In the genomic region with DNA sequence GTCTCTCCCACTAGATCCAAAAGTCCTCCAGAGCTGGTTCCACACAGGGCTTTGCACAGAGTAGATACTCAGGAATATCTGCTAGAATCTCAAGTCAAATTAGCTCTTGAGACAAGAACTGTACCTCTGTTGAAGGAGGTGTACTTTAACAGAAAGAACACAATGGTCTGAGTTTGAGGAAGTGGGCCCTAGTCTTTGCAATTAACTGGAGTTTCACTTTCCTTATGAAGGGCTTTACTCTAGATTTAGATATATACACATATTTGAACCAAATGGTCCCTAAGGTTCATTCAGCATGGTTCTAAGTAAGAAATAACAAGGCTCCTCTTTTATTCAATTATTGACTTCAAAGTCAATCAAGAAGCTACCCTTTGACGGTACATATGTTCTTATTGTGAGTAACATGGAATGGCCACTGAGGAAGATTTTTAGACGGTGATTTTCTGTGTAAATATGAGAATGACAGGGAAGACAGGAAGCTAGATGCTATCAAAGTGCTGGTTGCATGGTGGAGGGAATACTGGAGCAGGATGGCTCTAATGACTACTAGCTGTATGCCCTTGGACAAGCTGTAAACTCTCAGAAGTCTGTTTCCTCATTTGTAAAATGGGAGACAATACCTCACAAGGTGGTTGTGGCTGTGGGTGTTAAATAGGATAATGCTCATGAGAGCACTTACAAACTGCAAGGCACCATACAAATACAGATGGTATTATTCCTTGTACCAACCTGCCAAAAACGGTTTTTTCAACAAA, we compare ENCODE assay signal across 9 cellular contexts.
DNase-seq lines count a peak whose midpoint lies in the region; ATAC-seq and TF ChIP-seq lines count a peak whose summit lies in the region.
"Had no signal": no experiment of that assay in that cellular context is flagged by ENCODE, and none has a peak within 500 bp of the region (broad histone marks: within the 10 kb centered on the region; RNA-seq: fewer than 3 reads in every experiment).

No MANE protein-coding gene starts in this region.

- peak overlapping the region; percentile 66 to 95 (median 88) for H3K27ac Mint-ChIP-seq in CD4-positive, alpha-beta memory T cell
- peak overlapping the region; percentile 89 for H3K27ac Mint-ChIP-seq in activated T-helper 2 cell treated with anti-CD3 and anti-CD28 coated beads, Interferon-gamma antibody, Interleukin-2, Interleukin-4, amounts not matched to agents 10 μg/mL and 5 μg/mL and 100 μg/mL, durations not matched to agents 14 hours and 24 hours and 36 hours
- peak overlapping the region; percentile 54 to 91 for H3K27ac Mint-ChIP-seq in stimulated activated naive CD8-positive, alpha-beta T cell treated with anti-CD3 and anti-CD28 coated beads, Interleukin-15, amount 100 ng/mL, for 72 hours

- peak in 4 of 5 donors; percentile 21 to 39 (median 32) for DNase-seq in CD4-positive, alpha-beta memory T cell
- no peak for DNase-seq in activated T-helper 2 cell treated with anti-CD3 and anti-CD28 coated beads, Interferon-gamma antibody, Interleukin-2, Interleukin-4, amounts not matched to agents 10 μg/mL and 5 μg/mL and 100 μg/mL, durations not matched to agents 14 hours and 24 hours and 36 hours (ENCODE audit: low spot score)
- no peak for DNase-seq in stimulated activated naive CD8-positive, alpha-beta T cell treated with anti-CD3 and anti-CD28 coated beads, Interleukin-15, amount 100 ng/mL, for 72 hours
- DNase-seq in omental fat pad (ENCODE audit: low spot score) = no peak
- DNase-seq in SW480 (ENCODE audit: low spot score) = no peak
- no peak for DNase-seq in NCI-H128 (lab: John Stamatoyannopoulos, UW; ENCODE audit: unreplicated experiment)
- DNase-seq: pancreas had no signal

- ATAC-seq in GM19397 (IDR thresholded peaks at IDR 0.05; ENCODE audit: unreplicated experiment) (peak; percentile 85), HG03439 (IDR thresholded peaks at IDR 0.05; ENCODE audit: unreplicated experiment) (peak; percentile 86), omental fat pad (ENCODE audit: low FRiP score) (no peak)
- ATAC-seq in stimulated activated naive CD8-positive, alpha-beta T cell treated with anti-CD3 and anti-CD28 coated beads, Interleukin-15, amount 100 ng/mL, for 72 hours = peak; percentile 87

- H3K27me3 Mint-ChIP-seq in CD4-positive, alpha-beta memory T cell = no peaks in the 10 kb centered on the region
- H3K27me3 Mint-ChIP-seq in activated T-helper 2 cell treated with anti-CD3 and anti-CD28 coated beads, Interferon-gamma antibody, Interleukin-2, Interleukin-4, amounts not matched to agents 10 μg/mL and 5 μg/mL and 100 μg/mL, durations not matched to agents 14 hours and 24 hours and 36 hours (ENCODE audit: low read depth) = no peaks in the 10 kb centered on the region
- no peaks in the 10 kb centered on the region for H3K27me3 Mint-ChIP-seq in stimulated activated naive CD8-positive, alpha-beta T cell treated with anti-CD3 and anti-CD28 coated beads, Interleukin-15, amount 100 ng/mL, for 72 hours

- CTCF ChIA-PET in CD4-positive, alpha-beta memory T cell (lab: Charles Lee; ENCODE audit: partially characterized antibody) = interaction anchor here (0.7 to 3.0 kb wide), 17 partner anchors 9 to 122 kb away, joined by 3 to 33 read pairs (median 4); partner anchors contain the start of gene SERTAD2

- H3K27ac ChIP-seq in CD4-positive, alpha-beta memory T cell (ENCODE audit: low read depth, low read length) = peak overlapping the region; percentile 34
- H3K27ac ChIP-seq: pancreas had no signal

- H3K9me3 Mint-ChIP-seq in CD4-positive, alpha-beta memory T cell = no peaks in the 10 kb centered on the region
- no peaks in the 10 kb centered on the region for H3K9me3 Mint-ChIP-seq in activated T-helper 2 cell treated with anti-CD3 and anti-CD28 coated beads, Interferon-gamma antibody, Interleukin-2, Interleukin-4, amounts not matched to agents 10 μg/mL and 5 μg/mL and 100 μg/mL, durations not matched to agents 14 hours and 24 hours and 36 hours
- no peaks in the 10 kb centered on the region for H3K9me3 Mint-ChIP-seq in stimulated activated naive CD8-positive, alpha-beta T cell treated with anti-CD3 and anti-CD28 coated beads, Interleukin-15, amount 100 ng/mL, for 72 hours

- peak overlapping the region; percentile 39 to 54 for H3K4me3 ChIP-seq in CD4-positive, alpha-beta memory T cell (ENCODE audit: low read length in 2 of 2)
- H3K4me3 ChIP-seq: pancreas had no signal

- no peaks in the 10 kb centered on the region for H3K27me3 ChIP-seq in CD4-positive, alpha-beta memory T cell (ENCODE audit: insufficient read depth, low read length)
- H3K27me3 ChIP-seq: pancreas had no signal

- peaks cover 42% of the 10 kb centered on the region for H3K4me1 ChIP-seq in CD4-positive, alpha-beta memory T cell (ENCODE audit: insufficient read depth, low read length)

- peak overlapping the region; percentile 56 to 87 (median 77) for H3K4me3 Mint-ChIP-seq in CD4-positive, alpha-beta memory T cell
- peak overlapping the region; percentile 46 for H3K4me3 Mint-ChIP-seq in activated T-helper 2 cell treated with anti-CD3 and anti-CD28 coated beads, Interferon-gamma antibody, Interleukin-2, Interleukin-4, amounts not matched to agents 10 μg/mL and 5 μg/mL and 100 μg/mL, durations not matched to agents 14 hours and 24 hours and 36 hours (ENCODE audit: low read depth)
- H3K4me3 Mint-ChIP-seq in stimulated activated naive CD8-positive, alpha-beta T cell treated with anti-CD3 and anti-CD28 coated beads, Interleukin-15, amount 100 ng/mL, for 72 hours = peak overlapping the region; percentile 44 to 72

- intact Hi-C loops in CD4-positive, alpha-beta memory T cell (cut with micrococcal nuclease) = no loop called here
- intact Hi-C loops in activated T-helper 2 cell treated with anti-CD3 and anti-CD28 coated beads, Interferon-gamma antibody, Interleukin-2, Interleukin-4, amounts not matched to agents 10 μg/mL and 5 μg/mL and 100 μg/mL, durations not matched to agents 14 hours and 24 hours and 36 hours (cut with micrococcal nuclease) = loop anchor here (1.0 kb wide), 2 partner anchors 10 to 29 kb away; no protein-coding TSS in a partner anchor

- H3K9me3 ChIP-seq in CD4-positive, alpha-beta memory T cell (ENCODE audit: control insufficient read depth in 1 of 2, low read length in 2 of 2) = no peaks in the 10 kb centered on the region
- H3K9me3 ChIP-seq: pancreas had no signal

- TF ChIP-seq CTCF in omental fat pad (IDR thresholded peaks at IDR 0.05) = no peak

- H3K36me3 Mint-ChIP-seq in CD4-positive, alpha-beta memory T cell = peaks cover 0 to 11% of the 10 kb centered on the region in 2 donors
- H3K36me3 Mint-ChIP-seq in activated T-helper 2 cell treated with anti-CD3 and anti-CD28 coated beads, Interferon-gamma antibody, Interleukin-2, Interleukin-4, amounts not matched to agents 10 μg/mL and 5 μg/mL and 100 μg/mL, durations not matched to agents 14 hours and 24 hours and 36 hours (ENCODE audit: low read depth) = peaks cover 23% of the 10 kb centered on the region

- H3K4me1 Mint-ChIP-seq in CD4-positive, alpha-beta memory T cell = peaks cover 31 to 53% (median 40%) of the 10 kb centered on the region in 4 donors
- peaks cover 61% of the 10 kb centered on the region for H3K4me1 Mint-ChIP-seq in activated T-helper 2 cell treated with anti-CD3 and anti-CD28 coated beads, Interferon-gamma antibody, Interleukin-2, Interleukin-4, amounts not matched to agents 10 μg/mL and 5 μg/mL and 100 μg/mL, durations not matched to agents 14 hours and 24 hours and 36 hours (ENCODE audit: low read depth)
- peaks cover 55% of the 10 kb centered on the region for H3K4me1 Mint-ChIP-seq in stimulated activated naive CD8-positive, alpha-beta T cell treated with anti-CD3 and anti-CD28 coated beads, Interleukin-15, amount 100 ng/mL, for 72 hours

- no peaks in the 10 kb centered on the region for H3K36me3 ChIP-seq in CD4-positive, alpha-beta memory T cell (ENCODE audit: insufficient read depth, low read length)
- H3K36me3 ChIP-seq: pancreas had no signal

- POLR2A ChIA-PET in CD4-positive, alpha-beta memory T cell (lab: Charles Lee; ENCODE audit: partially characterized antibody) = interaction anchor here (0.7 to 11.1 kb wide), 19 partner anchors 11 to 402 kb away, joined by 3 to 172 read pairs (median 4); partner anchors contain the start of genes AFTPH, RAB1A and SERTAD2

Comparison
In these comparisons a context has a peak if more than half of its experiments do, and no peak if none do; other contexts are left out.
1. DNase-seq: peak in CD4-positive, alpha-beta memory T cell (4 of 5); none in activated T-helper 2 cell treated with anti-CD3 and anti-CD28 coated beads, Interferon-gamma antibody, Interleukin-2, Interleukin-4, amounts not matched to agents 10 μg/mL and 5 μg/mL and 100 μg/mL, durations not matched to agents 14 hours and 24 hours and 36 hours (single experiment), stimulated activated naive CD8-positive, alpha-beta T cell treated with anti-CD3 and anti-CD28 coated beads, Interleukin-15, amount 100 ng/mL, for 72 hours (0 of 2), omental fat pad (single experiment), SW480 (single experiment) and NCI-H128 (single experiment).
2. Peak in every context shown above with its lines, with median percentiles within 50 percentile points of each other: H3K27ac Mint-ChIP-seq and H3K4me3 Mint-ChIP-seq.